20 cellular contexts compared by ENCODE assay signal in the genomic region with DNA sequence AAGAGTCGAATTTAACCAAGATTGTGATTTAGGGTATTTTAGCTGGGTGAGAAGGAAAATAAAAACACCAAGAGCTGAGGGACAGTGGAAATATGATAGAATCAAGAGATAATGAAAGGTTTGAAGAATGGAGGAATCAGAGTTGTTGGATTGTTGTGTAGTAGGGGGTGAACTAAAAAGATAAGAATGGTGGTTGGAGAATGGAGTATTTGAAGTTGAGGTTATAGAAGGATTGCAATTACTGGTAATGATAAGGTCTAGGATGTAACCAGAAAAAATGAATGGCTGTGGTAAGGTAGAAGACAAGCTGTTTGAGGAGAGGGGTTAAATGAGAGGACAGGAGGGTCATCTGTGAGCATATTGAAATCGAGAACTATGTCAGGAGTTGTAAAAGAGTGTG. TPM values are rescaled to one million over a fixed set of nuclear protein-coding genes. Genes with fewer than 3 reads are reported as not detected.
A peak's percentile ranks its signal among the peaks of the same experiment; 100 is the strongest.
DNase-seq lines count a peak whose midpoint lies in the region; ATAC-seq, FAIRE-seq and TF ChIP-seq lines count a peak whose summit lies in the region.
"Had no signal": no experiment of that assay in that cellular context is flagged by ENCODE, and none has a peak within 500 bp of the region (broad histone marks: within the 10 kb centered on the region; RNA-seq: fewer than 3 reads in every experiment).

No MANE protein-coding gene starts in this region.

- H2AFZ ChIP-seq in HepG2 (ENCODE audit: low read length) (no peak overlapping the region), SU-DHL-6 (ENCODE audit: low read depth, low read length, severe bottlenecking) (no peak overlapping the region)

- no peaks in the 10 kb centered on the region for H3K27me3 Mint-ChIP-seq in activated CD4-positive, alpha-beta T cell treated with anti-CD3 and anti-CD28 coated beads, Interleukin-2, amount 10 ng/mL, durations not matched to agents 7 days and 5 days
- H3K27me3 Mint-ChIP-seq: CD8-positive, alpha-beta memory T cell; IgD-negative memory B cell had no signal

- no peak overlapping the region for H3K27ac Mint-ChIP-seq in activated CD4-positive, alpha-beta T cell treated with anti-CD3 and anti-CD28 coated beads, Interleukin-2, amount 10 ng/mL, durations not matched to agents 7 days and 5 days
- H3K27ac Mint-ChIP-seq: CD8-positive, alpha-beta memory T cell; IgD-negative memory B cell had no signal

- no peak overlapping the region for H3K27ac ChIP-seq in HepG2 (ENCODE audit: extremely low read length, insufficient read depth, low read length)
- H3K27ac ChIP-seq in right lobe of liver, result no peak overlapping the region
- no peak overlapping the region for H3K27ac ChIP-seq in SU-DHL-6 (ENCODE audit: low read depth, low read length)
- no peak overlapping the region for H3K27ac ChIP-seq in heart left ventricle

- in situ Hi-C loops in HepG2 (cut with HindIII; ENCODE audit: extremely low pct_ligation_motif_present, low pct_unique_long_range_greater_than_20kb), result loop anchor here (25.0 kb wide), 1 partner anchor 1590 kb away; a partner anchor contains a TSS

- peaks cover 15% of the 10 kb centered on the region for H3K36me3 Mint-ChIP-seq in activated CD4-positive, alpha-beta T cell treated with anti-CD3 and anti-CD28 coated beads, Interleukin-2, amount 10 ng/mL, durations not matched to agents 7 days and 5 days (ENCODE audit: low read depth)
- H3K36me3 Mint-ChIP-seq: IgD-negative memory B cell had no signal

- DNase-seq in HepG2 (ENCODE audit: low spot score) (no peak), right lobe of liver (no peak), NB4 (ENCODE audit: low read depth) (no peak), activated gamma-delta T cell treated with Interleukin-2 at 50 U/mL for 16 hours (no peak), NOMO-1 (lab: John Stamatoyannopoulos, UW; ENCODE audit: unreplicated experiment in 2 of 2) (no peak), heart left ventricle (no peak)
- no peak for DNase-seq in activated CD4-positive, alpha-beta T cell treated with anti-CD3 and anti-CD28 coated beads, Interleukin-2, amount 10 ng/mL, durations not matched to agents 7 days and 5 days
- DNase-seq: 8988T; CD8-positive, alpha-beta memory T cell; DMS53; NCI-H187 treated with DMSO at 0.1 percent for 48 hours; NCI-H2227 treated with DMSO at 0.1 percent for 48 hours; NCI-H524; NCI-H82 had no signal

- FAIRE-seq in HepG2 (lab: Jason Lieb, UNC), result no peak
- FAIRE-seq: HTR-8/SVneo, RCC 7860 had no signal

- H3K4me2 ChIP-seq in HepG2 (ENCODE audit: low read depth, low read length), result peak overlapping the region; percentile 30; the same call in 1 of the 2 replicates
- H3K4me2 ChIP-seq in SU-DHL-6 (ENCODE audit: low read depth, low read length, poor library complexity, severe bottlenecking), result peak overlapping the region; percentile 97

- no TSS peak for BruUV-seq in HepG2 (replicated peaks; lab: Mats Ljungman, UMichigan)

- CTCF ChIA-PET in HepG2 (lab: Yijun Ruan, JAX; ENCODE audit: low intra/inter-chr PET ratio, low total read pairs), result no interaction called here
- CTCF ChIA-PET in activated CD4-positive, alpha-beta T cell treated with anti-CD3 and anti-CD28 coated beads, Interleukin-2, amount 10 ng/mL, durations not matched to agents 7 days and 5 days (lab: Charles Lee), result interaction anchor here (0.6 to 2.7 kb wide), 2 partner anchors 10 to 77 kb away, joined by 4 to 14 read pairs; no protein-coding TSS in a partner anchor

- intact Hi-C loops in HepG2 (cut with micrococcal nuclease; ENCODE audit: unreplicated experiment) (no loop called here), right lobe of liver (cut with DNase I) (no loop called here), heart left ventricle (cut with DNase I) (no loop called here)

- no peaks in the 10 kb centered on the region for H3K9me3 ChIP-seq in HepG2 (ENCODE audit: low read length)
- no peaks in the 10 kb centered on the region for H3K9me3 ChIP-seq in right lobe of liver
- H3K9me3 ChIP-seq in SU-DHL-6 (ENCODE audit: insufficient read depth, low read length), result no peaks in the 10 kb centered on the region
- H3K9me3 ChIP-seq in heart left ventricle, result no peaks in the 10 kb centered on the region
- H3K9me3 ChIP-seq: HAP-1 had no signal

- no peaks in the 10 kb centered on the region for H3K9me3 Mint-ChIP-seq in activated CD4-positive, alpha-beta T cell treated with anti-CD3 and anti-CD28 coated beads, Interleukin-2, amount 10 ng/mL, durations not matched to agents 7 days and 5 days
- H3K9me3 Mint-ChIP-seq: CD8-positive, alpha-beta memory T cell; IgD-negative memory B cell had no signal

- H3K4me1 ChIP-seq in HepG2 (ENCODE audit: insufficient read depth, low read length), result peaks cover 51% of the 10 kb centered on the region
- H3K4me1 ChIP-seq in right lobe of liver, result peaks cover 0 to 21% (median 10%) of the 10 kb centered on the region in 4 donors
- H3K4me1 ChIP-seq in heart left ventricle, result peaks cover 0 to 51% (median 22%) of the 10 kb centered on the region in 12 donors

- peaks cover 62% of the 10 kb centered on the region for H3K79me2 ChIP-seq in HepG2 (ENCODE audit: insufficient read depth, low read length)
- peaks cover 81% of the 10 kb centered on the region for H3K79me2 ChIP-seq in SU-DHL-6 (ENCODE audit: insufficient read depth, low read length)

- ATAC-seq in HepG2 (no peak), right lobe of liver (no peak), heart left ventricle (no peak)
- ATAC-seq: Right ventricle myocardium inferior had no signal

- H3K9me2 ChIP-seq in SU-DHL-6 (replicated peaks; ENCODE audit: insufficient read depth, low read length), result no peaks in the 10 kb centered on the region

- TF ChIP-seq RAD21 in HepG2 (CRISPR knock-in tag; IDR thresholded peaks at IDR 0.05), result no peak

- no peak for TF ChIP-seq EP300 in HepG2 (IDR thresholded peaks at IDR 0.05; ENCODE audit: low read depth in 2 of 2, low read length in 2 of 2)
- TF ChIP-seq EP300 in HepG2 (CRISPR knock-in tag; IDR thresholded peaks at IDR 0.05; ENCODE audit: borderline replicate concordance), result no peak

- no peak for TF ChIP-seq POLR2A in HepG2 (IDR thresholded peaks at IDR 0.05; ENCODE audit: insufficient read depth in 1 of 2, low read depth in 2 of 2, low read length in 2 of 2)
- TF ChIP-seq POLR2A in right lobe of liver (IDR thresholded peaks at IDR 0.05), result no peak
- TF ChIP-seq POLR2A in NB4 (IDR thresholded peaks at IDR 0.05; ENCODE audit: extremely low read depth, insufficient read length), result no peak
- TF ChIP-seq POLR2A in heart left ventricle (IDR thresholded peaks at IDR 0.05), result no peak

- WGBS in HepG2 (ENCODE audit: low lambda C conversion rate), result 98% methylated on average over 2 of the region's 2 CpGs
- 89% methylated on average over 2 of the region's 2 CpGs for WGBS in right lobe of liver (ENCODE audit: insufficient coverage, low coverage, low lambda C conversion rate, missing lambda C conversion rate)
- WGBS in heart left ventricle, 4 donors, result 87 to 94% (median 89%) methylated on average over 2 of the region's 2 CpGs

- H3K4me1 Mint-ChIP-seq in activated CD4-positive, alpha-beta T cell treated with anti-CD3 and anti-CD28 coated beads, Interleukin-2, amount 10 ng/mL, durations not matched to agents 7 days and 5 days, result peaks cover 11% of the 10 kb centered on the region

- H4K20me1 ChIP-seq in HepG2 (ENCODE audit: insufficient read depth, low read length) (peaks cover 15% of the 10 kb centered on the region; the same call in 1 of the 2 replicates), SU-DHL-6 (ENCODE audit: low read depth, low read length) (peaks cover 39% of the 10 kb centered on the region; the same call in 1 of the 2 replicates)

- H3K27me3 ChIP-seq in HepG2 (ENCODE audit: control insufficient read depth in 1 of 2, insufficient read depth in 2 of 2, low read length in 2 of 2) (no peaks in the 10 kb centered on the region; a peak in 1 of 5 replicates), right lobe of liver (no peaks in the 10 kb centered on the region), SU-DHL-6 (ENCODE audit: low read length) (no peaks in the 10 kb centered on the region), heart left ventricle (no peaks in the 10 kb centered on the region)

- H3K4me3 ChIP-seq in HepG2 (replicated peaks in 1 of 3; ENCODE audit: insufficient read depth in 1 of 3, low read depth in 2 of 3, low read length in 3 of 3) (no peak overlapping the region), right lobe of liver (no peak overlapping the region), NB4 (ENCODE audit: low read depth, low read length) (peak overlapping the region; percentile 99), SU-DHL-6 (ENCODE audit: insufficient read depth, low read length, poor library complexity, severe bottlenecking) (no peak overlapping the region), heart left ventricle (no peak overlapping the region)
- H3K4me3 ChIP-seq: HAP-1 had no signal

- TF ChIP-seq CTCF in HepG2 (CRISPR knock-in tag; IDR thresholded peaks at IDR 0.05) (no peak), right lobe of liver (IDR thresholded peaks at IDR 0.05) (no peak), NB4 (IDR thresholded peaks at IDR 0.05; ENCODE audit: low read depth, low read length) (no peak), SU-DHL-6 (IDR thresholded peaks at IDR 0.05; ENCODE audit: insufficient read depth, low read length, poor library complexity, severe bottlenecking) (no peak), heart left ventricle (IDR thresholded peaks at IDR 0.05) (no peak)

- H3K4me3 Mint-ChIP-seq in activated CD4-positive, alpha-beta T cell treated with anti-CD3 and anti-CD28 coated beads, Interleukin-2, amount 10 ng/mL, durations not matched to agents 7 days and 5 days, result no peak overlapping the region
- H3K4me3 Mint-ChIP-seq: CD8-positive, alpha-beta memory T cell; IgD-negative memory B cell had no signal

- peaks cover 1 to 29% of the 10 kb centered on the region in 2 experiments for H3K36me3 ChIP-seq in HepG2 (replicated peaks in 1 of 2; ENCODE audit: control insufficient read depth in 1 of 2, insufficient read depth in 2 of 2, low read length in 2 of 2)
- peaks cover 0 to 32% (median 0%) of the 10 kb centered on the region in 4 donors for H3K36me3 ChIP-seq in right lobe of liver
- peaks cover 42% of the 10 kb centered on the region for H3K36me3 ChIP-seq in SU-DHL-6 (ENCODE audit: low read length)
- peaks cover 0 to 36% (median 35%) of the 10 kb centered on the region in 9 donors for H3K36me3 ChIP-seq in heart left ventricle

- POLR2A ChIA-PET in HepG2 (lab: Yijun Ruan, JAX), result no interaction called here
- POLR2A ChIA-PET in activated CD4-positive, alpha-beta T cell treated with anti-CD3 and anti-CD28 coated beads, Interleukin-2, amount 10 ng/mL, durations not matched to agents 7 days and 5 days (lab: Charles Lee), result no interaction called here

- H3F3A ChIP-seq in SU-DHL-6 (ENCODE audit: insufficient read depth), result peaks cover 6% of the 10 kb centered on the region; the same call in 1 of the 2 replicates

- H3K9ac ChIP-seq in HepG2 (ENCODE audit: insufficient read depth, low read depth, low read length), result no peak overlapping the region
- no peak overlapping the region for H3K9ac ChIP-seq in SU-DHL-6 (ENCODE audit: low read length)

RNA-seq across cellular contexts. Expression of a gene that starts 4.5 kb away (rescaled TPM):
- total RNA-seq in HepG2 (2016; rRNA removed; fragmentation: Illumina TruSeq; extraction: Trizol) (139 and 226 TPM in 2 replicates), right lobe of liver (10 to 100 TPM; 14.4 to 57.7 (median 28.9) TPM), heart left ventricle (10 to 100 TPM; 32.0 to 48.9 (median 40.1) TPM)
- 12.4 and 15.6 TPM in 2 replicates for total RNA-seq in HepG2 (2016; cell fraction: cytosol; rRNA removed; fragmentation: Illumina TruSeq; extraction: Trizol; ENCODE audit: low read depth)
- 135 and 236 TPM in 2 replicates for total RNA-seq in HepG2 (2016; cell fraction: insoluble cytoplasmic fraction; rRNA removed; fragmentation: Illumina TruSeq; extraction: Trizol)
- 35.0 and 36.7 TPM in 2 replicates for total RNA-seq in HepG2 (2016; cell fraction: membrane; rRNA removed; fragmentation: Illumina TruSeq; extraction: Trizol)
- total RNA-seq in HepG2 (2016; cell fraction: nucleus; rRNA removed; fragmentation: Illumina TruSeq; extraction: Trizol), result 101 TPM in 2 replicates
- polyA plus RNA-seq in HepG2 (2011; rRNA removed) (50.4 and 50.8 TPM in 2 replicates), heart left ventricle (10 to 100 TPM; 12.7 to 45.7 TPM)
- polyA plus RNA-seq in HepG2 (2011; cell fraction: cytosol; rRNA removed), result 29.9 and 40.2 TPM in 2 replicates
- 46.4 and 64.4 TPM in 2 replicates for polyA plus RNA-seq in HepG2 (2011; cell fraction: nucleus; rRNA removed)
- 51.4 and 68.4 TPM in 2 replicates for polyA plus RNA-seq in HepG2 (2012)
- 3.5 and 3.9 TPM in 2 replicates for polyA plus RNA-seq in HepG2 (2016; cell fraction: cytosol; fragmentation: Illumina TruSeq; extraction: Trizol; ENCODE audit: low read depth)
- 137 and 143 TPM in 2 replicates for polyA plus RNA-seq in HepG2 (2016; cell fraction: insoluble cytoplasmic fraction; fragmentation: Illumina TruSeq; extraction: Trizol; ENCODE audit: low read depth)
- 12.4 and 15.0 TPM in 2 replicates for polyA plus RNA-seq in HepG2 (2016; cell fraction: membrane; fragmentation: Illumina TruSeq; extraction: Trizol; ENCODE audit: low read depth)
- polyA plus RNA-seq in HepG2 (2016; cell fraction: nucleus; fragmentation: Illumina TruSeq; extraction: Trizol; ENCODE audit: insufficient read depth, low read depth), result 82.6 and 86.1 TPM in 2 replicates
- polyA minus RNA-seq in HepG2 (2011; rRNA and poly(A)+ RNA removed; ENCODE audit: low replicate concordance), result 44.6 and 47.2 TPM in 2 replicates
- polyA minus RNA-seq in HepG2 (2011; cell fraction: cytosol; rRNA and poly(A)+ RNA removed), result 35.7 and 42.2 TPM in 2 replicates
- polyA minus RNA-seq in HepG2 (2011; cell fraction: nucleus; rRNA and poly(A)+ RNA removed), result 80.1 and 90.1 TPM in 2 replicates
- total RNA-seq in activated CD4-positive, alpha-beta T cell treated with anti-CD3 and anti-CD28 coated beads, Interleukin-2, amount 10 ng/mL, durations not matched to agents 7 days and 5 days, result 10 to 100 TPM; 62.1 to 72.3 TPM

RNA-seq across cellular contexts. Expression of a gene that starts 4.6 kb away (rescaled TPM):
- total RNA-seq in HepG2 (2016; rRNA removed; fragmentation: Illumina TruSeq; extraction: Trizol) (32.7 and 37.8 TPM in 2 replicates), right lobe of liver (10 to 100 TPM in 1 of 6 experiments, 1 to 10 TPM in 5; 6.0 to 13.0 (median 8.3) TPM), heart left ventricle (10 to 100 TPM; 12.3 to 26.9 (median 13.6) TPM)
- total RNA-seq in HepG2 (2016; cell fraction: cytosol; rRNA removed; fragmentation: Illumina TruSeq; extraction: Trizol; ENCODE audit: low read depth), result 14.9 and 19.5 TPM in 2 replicates
- total RNA-seq in HepG2 (2016; cell fraction: insoluble cytoplasmic fraction; rRNA removed; fragmentation: Illumina TruSeq; extraction: Trizol), result 31.2 and 41.0 TPM in 2 replicates
- total RNA-seq in HepG2 (2016; cell fraction: membrane; rRNA removed; fragmentation: Illumina TruSeq; extraction: Trizol), result 14.4 and 18.0 TPM in 2 replicates
- 29.5 and 32.6 TPM in 2 replicates for total RNA-seq in HepG2 (2016; cell fraction: nucleus; rRNA removed; fragmentation: Illumina TruSeq; extraction: Trizol)
- polyA plus RNA-seq in HepG2 (2011; rRNA removed) (16.8 and 21.9 TPM in 2 replicates), heart left ventricle (10 to 100 TPM; 13.0 to 20.7 TPM)
- polyA plus RNA-seq in HepG2 (2011; cell fraction: cytosol; rRNA removed), result 11.0 and 15.0 TPM in 2 replicates
- polyA plus RNA-seq in HepG2 (2011; cell fraction: nucleus; rRNA removed), result 8.3 and 8.9 TPM in 2 replicates
- 14.6 and 14.9 TPM in 2 replicates for polyA plus RNA-seq in HepG2 (2012)
- 6.7 and 8.5 TPM in 2 replicates for polyA plus RNA-seq in HepG2 (2016; cell fraction: cytosol; fragmentation: Illumina TruSeq; extraction: Trizol; ENCODE audit: low read depth)
- 40.9 and 44.2 TPM in 2 replicates for polyA plus RNA-seq in HepG2 (2016; cell fraction: insoluble cytoplasmic fraction; fragmentation: Illumina TruSeq; extraction: Trizol; ENCODE audit: low read depth)
- 9.6 and 10.1 TPM in 2 replicates for polyA plus RNA-seq in HepG2 (2016; cell fraction: membrane; fragmentation: Illumina TruSeq; extraction: Trizol; ENCODE audit: low read depth)
- 24.6 and 26.7 TPM in 2 replicates for polyA plus RNA-seq in HepG2 (2016; cell fraction: nucleus; fragmentation: Illumina TruSeq; extraction: Trizol; ENCODE audit: insufficient read depth, low read depth)
- 11.6 and 12.2 TPM in 2 replicates for polyA minus RNA-seq in HepG2 (2011; rRNA and poly(A)+ RNA removed; ENCODE audit: low replicate concordance)
- 6.0 and 6.2 TPM in 2 replicates for polyA minus RNA-seq in HepG2 (2011; cell fraction: cytosol; rRNA and poly(A)+ RNA removed)
- 47.3 and 50.1 TPM in 2 replicates for polyA minus RNA-seq in HepG2 (2011; cell fraction: nucleus; rRNA and poly(A)+ RNA removed)
- total RNA-seq in activated CD4-positive, alpha-beta T cell treated with anti-CD3 and anti-CD28 coated beads, Interleukin-2, amount 10 ng/mL, durations not matched to agents 7 days and 5 days, result 10 to 100 TPM; 23.5 to 25.4 TPM
